8 cellular contexts compared by ENCODE assay signal in genomic region chr5:73446631-73447233, GRCh38. TPM values are rescaled to one million over a fixed set of nuclear protein-coding genes. Genes with fewer than 3 reads are reported as not detected.
DNase-seq lines count a peak whose midpoint lies in the region; ATAC-seq, FAIRE-seq and TF ChIP-seq lines count a peak whose summit lies in the region.

No MANE protein-coding gene starts in this region.

- H3K4me2 ChIP-seq in HepG2 (ENCODE audit: low read depth, low read length), result peak overlapping the region; percentile 51; the same call in 1 of the 2 replicates

- TF ChIP-seq RAD21 in HepG2 (CRISPR knock-in tag; IDR thresholded peaks at IDR 0.05), result no peak

- 34% methylated on average over 27 of the region's 66 CpGs for WGBS in HepG2 (ENCODE audit: low lambda C conversion rate)
- 5% methylated on average over 31 of the region's 66 CpGs for WGBS in right lobe of liver (ENCODE audit: insufficient coverage, low coverage, low lambda C conversion rate, missing lambda C conversion rate)
- WGBS in iPS DF 6.9 (ENCODE audit: insufficient coverage, insufficient read length), result no CpG with 5 or more reads among the region's 66 CpGs
- WGBS in aorta, 2 donors, result 5 to 8% methylated on average over 50 to 66 of the region's 66 CpGs

- DNase-seq in HepG2 (ENCODE audit: low spot score) (no peak), right lobe of liver (no peak), activated B cell treated with CpG ODN at 0.5 μM for 24 hours (no peak), iPS DF 6.9 (ENCODE audit: low read depth, low spot score) (no peak), aorta (peak in 1 of 2 donors; percentile 79), posterior vena cava (ENCODE audit: low spot score) (no peak), MV-4-11 (lab: John Stamatoyannopoulos, UW) (no peak)

- no peak for FAIRE-seq in HepG2 (lab: Jason Lieb, UNC)

- in situ Hi-C loops in HepG2 (cut with HindIII; ENCODE audit: extremely low pct_ligation_motif_present, low pct_unique_long_range_greater_than_20kb), result loop anchor here (10.0 kb wide), 1 partner anchor 232 kb away; no protein-coding TSS in a partner anchor

- TF ChIP-seq EP300 in HepG2 (IDR thresholded peaks at IDR 0.05; ENCODE audit: low read depth in 2 of 2, low read length in 2 of 2) (no peak), HepG2 (CRISPR knock-in tag; IDR thresholded peaks at IDR 0.05; ENCODE audit: borderline replicate concordance) (no peak)

- H3K4me1 ChIP-seq in HepG2 (ENCODE audit: insufficient read depth, low read length) (peaks cover 25% of the 10 kb centered on the region), right lobe of liver (peaks cover 0 to 9% (median 3%) of the 10 kb centered on the region in 4 donors), iPS DF 6.9 (ENCODE audit: control insufficient read depth, insufficient read depth, low read length) (no peaks in the 10 kb centered on the region; the same call in 1 of the 2 replicates), aorta (ENCODE audit: control insufficient read depth in 1 of 2, insufficient read depth in 2 of 2, low read length in 2 of 2) (no peaks in the 10 kb centered on the region)

- peak overlapping the region; percentile 9 to 46 (median 16); a peak in 2 of 6 replicates for H3K4me3 ChIP-seq in HepG2 (replicated peaks in 1 of 3; ENCODE audit: insufficient read depth in 1 of 3, low read depth in 2 of 3, low read length in 3 of 3)
- no peak overlapping the region for H3K4me3 ChIP-seq in right lobe of liver
- peak overlapping the region; percentile 29; the same call in 1 of the 2 replicates for H3K4me3 ChIP-seq in iPS DF 6.9 (ENCODE audit: low read length)
- H3K4me3 ChIP-seq in aorta (ENCODE audit: low read length in 2 of 2), result peak overlapping the region; percentile 42 to 85

- H3K9ac ChIP-seq in HepG2 (ENCODE audit: insufficient read depth, low read depth, low read length), result no peak overlapping the region

- H3K27me3 Mint-ChIP-seq in activated B cell treated with CpG ODN at 0.5 μM for 24 hours, result peaks cover 59% of the 10 kb centered on the region

- H3K4me1 Mint-ChIP-seq in activated B cell treated with CpG ODN at 0.5 μM for 24 hours, result peaks cover 16% of the 10 kb centered on the region

- no peaks in the 10 kb centered on the region for H4K20me1 ChIP-seq in HepG2 (ENCODE audit: insufficient read depth, low read length)

- H3K36me3 ChIP-seq in HepG2 (replicated peaks in 1 of 2; ENCODE audit: control insufficient read depth in 1 of 2, insufficient read depth in 2 of 2, low read length in 2 of 2) (no peaks in the 10 kb centered on the region), right lobe of liver (no peaks in the 10 kb centered on the region), iPS DF 6.9 (ENCODE audit: control insufficient read depth, insufficient read depth, low read length) (no peaks in the 10 kb centered on the region), aorta (ENCODE audit: control insufficient read depth in 1 of 2, insufficient read depth in 2 of 2, low read length in 1 of 2) (no peaks in the 10 kb centered on the region)

- POLR2A ChIA-PET in HepG2 (lab: Yijun Ruan, JAX) (no interaction called here), activated B cell treated with CpG ODN at 0.5 μM for 24 hours (lab: Charles Lee) (no interaction called here)

- no peak overlapping the region for H2AFZ ChIP-seq in HepG2 (ENCODE audit: low read length)

- no peak overlapping the region for H3K27ac ChIP-seq in HepG2 (ENCODE audit: extremely low read length, insufficient read depth, low read length)
- H3K27ac ChIP-seq in right lobe of liver, result no peak overlapping the region
- no peak overlapping the region for H3K27ac ChIP-seq in iPS DF 6.9 (ENCODE audit: low read length)
- H3K27ac ChIP-seq in aorta (ENCODE audit: low read depth in 1 of 2, low read length in 2 of 2), result no peak overlapping the region

- no TSS peak for BruUV-seq in HepG2 (replicated peaks; lab: Mats Ljungman, UMichigan)

- H3K27me3 ChIP-seq in HepG2 (ENCODE audit: control insufficient read depth in 1 of 2, insufficient read depth in 2 of 2, low read length in 2 of 2) (peaks cover 16 to 83% of the 10 kb centered on the region in 2 experiments), right lobe of liver (peaks cover 35 to 68% of the 10 kb centered on the region in 2 donors), iPS DF 6.9 (ENCODE audit: control insufficient read depth, insufficient read depth, low read length) (peaks cover 67% of the 10 kb centered on the region), aorta (ENCODE audit: control insufficient read depth in 1 of 2, insufficient read depth in 2 of 2, low read length in 1 of 2) (no peaks in the 10 kb centered on the region)

- intact Hi-C loops in HepG2 (cut with micrococcal nuclease; ENCODE audit: unreplicated experiment), result no loop called here
- intact Hi-C loops in right lobe of liver (cut with DNase I), result no loop called here
- intact Hi-C loops in activated B cell treated with CpG ODN at 0.5 μM for 24 hours (cut with micrococcal nuclease), result loop anchor here (5.0 to 10.0 kb wide), 4 partner anchors 64 to 632 kb away; partner anchors contain the start of genes FCHO2 and TNPO1
- intact Hi-C loops in aorta (cut with DNase I), result no loop called here
- intact Hi-C loops in posterior vena cava (cut with DNase I), result loop anchor here in 1 of 2 donors (10.0 kb wide), 1 partner anchor 362 kb away; no protein-coding TSS in a partner anchor

- H3K9me3 Mint-ChIP-seq in activated B cell treated with CpG ODN at 0.5 μM for 24 hours, result peaks cover 5% of the 10 kb centered on the region

- H3K4me3 Mint-ChIP-seq in activated B cell treated with CpG ODN at 0.5 μM for 24 hours, result peak overlapping the region; percentile 77

- H3K27ac Mint-ChIP-seq in activated B cell treated with CpG ODN at 0.5 μM for 24 hours, result no peak overlapping the region

- no peak for ATAC-seq in HepG2
- no peak for ATAC-seq in right lobe of liver
- no peak for ATAC-seq in activated B cell treated with CpG ODN at 0.5 μM for 24 hours (ENCODE audit: low read depth)
- no peak for ATAC-seq in aorta (ENCODE audit: low FRiP score)
- no peak for ATAC-seq in HG03108 (IDR thresholded peaks at IDR 0.05; ENCODE audit: unreplicated experiment)

- TF ChIP-seq CTCF in HepG2 (CRISPR knock-in tag; IDR thresholded peaks at IDR 0.05) (no peak), right lobe of liver (IDR thresholded peaks at IDR 0.05) (no peak), activated B cell treated with CpG ODN at 0.5 μM for 24 hours (IDR thresholded peaks at IDR 0.05) (no peak)

- TF ChIP-seq POLR2A in HepG2 (IDR thresholded peaks at IDR 0.05; ENCODE audit: insufficient read depth in 1 of 2, low read depth in 2 of 2, low read length in 2 of 2) (no peak), right lobe of liver (IDR thresholded peaks at IDR 0.05) (no peak)

- no peaks in the 10 kb centered on the region for H3K36me3 Mint-ChIP-seq in activated B cell treated with CpG ODN at 0.5 μM for 24 hours (ENCODE audit: low read depth)

- H3K9me3 ChIP-seq in HepG2 (ENCODE audit: low read length) (no peaks in the 10 kb centered on the region), right lobe of liver (no peaks in the 10 kb centered on the region), iPS DF 6.9 (ENCODE audit: control insufficient read depth, insufficient read depth, low read length) (no peaks in the 10 kb centered on the region), aorta (ENCODE audit: control insufficient read depth, low read length) (no peaks in the 10 kb centered on the region)

- CTCF ChIA-PET in HepG2 (lab: Yijun Ruan, JAX; ENCODE audit: low intra/inter-chr PET ratio, low total read pairs) (no interaction called here), activated B cell treated with CpG ODN at 0.5 μM for 24 hours (lab: Charles Lee) (no interaction called here)

- no peaks in the 10 kb centered on the region for H3K79me2 ChIP-seq in HepG2 (ENCODE audit: insufficient read depth, low read length)

RNA-seq across cellular contexts. Expression of gene FOXD1, which starts 1.8 kb away (rescaled TPM):
- total RNA-seq in HepG2 (2016; rRNA removed; fragmentation: Illumina TruSeq; extraction: Trizol), result 0.04 TPM in 1 of 2 replicates, not detected in the other
- not detected in 2 replicates for total RNA-seq in HepG2 (2016; cell fraction: cytosol; rRNA removed; fragmentation: Illumina TruSeq; extraction: Trizol; ENCODE audit: low read depth)
- total RNA-seq in HepG2 (2016; cell fraction: insoluble cytoplasmic fraction; rRNA removed; fragmentation: Illumina TruSeq; extraction: Trizol), result not detected in 2 replicates
- 0.06 TPM in 1 of 2 replicates, not detected in the other for total RNA-seq in HepG2 (2016; cell fraction: membrane; rRNA removed; fragmentation: Illumina TruSeq; extraction: Trizol)
- not detected in 2 replicates for total RNA-seq in HepG2 (2016; cell fraction: nucleus; rRNA removed; fragmentation: Illumina TruSeq; extraction: Trizol)
- 0.04 and 0.05 TPM in 2 replicates for polyA plus RNA-seq in HepG2 (2011; rRNA removed)
- polyA plus RNA-seq in HepG2 (2011; cell fraction: cytosol; rRNA removed), result 0.05 and 0.07 TPM in 2 replicates
- 0.06 TPM in 1 of 2 replicates, not detected in the other for polyA plus RNA-seq in HepG2 (2011; cell fraction: nucleus; rRNA removed)
- polyA plus RNA-seq in HepG2 (2012), result not detected in 2 replicates
- polyA plus RNA-seq in HepG2 (2016; cell fraction: cytosol; fragmentation: Illumina TruSeq; extraction: Trizol; ENCODE audit: low read depth), result not detected in 2 replicates
- polyA plus RNA-seq in HepG2 (2016; cell fraction: insoluble cytoplasmic fraction; fragmentation: Illumina TruSeq; extraction: Trizol; ENCODE audit: low read depth), result 0.13 TPM in 1 of 2 replicates, not detected in the other
- not detected in 2 replicates for polyA plus RNA-seq in HepG2 (2016; cell fraction: membrane; fragmentation: Illumina TruSeq; extraction: Trizol; ENCODE audit: low read depth)
- not detected in 2 replicates for polyA plus RNA-seq in HepG2 (2016; cell fraction: nucleus; fragmentation: Illumina TruSeq; extraction: Trizol; ENCODE audit: insufficient read depth, low read depth)
- polyA minus RNA-seq in HepG2 (2011; rRNA and poly(A)+ RNA removed; ENCODE audit: low replicate concordance), result 0.06 and 0.14 TPM in 2 replicates
- polyA minus RNA-seq in HepG2 (2011; cell fraction: cytosol; rRNA and poly(A)+ RNA removed), result not detected in 2 replicates
- polyA minus RNA-seq in HepG2 (2011; cell fraction: nucleus; rRNA and poly(A)+ RNA removed), result not detected in 2 replicates
- total RNA-seq in right lobe of liver, result not detected
- total RNA-seq in activated B cell treated with CpG ODN at 0.5 μM for 24 hours, result 0.09 and 0.10 TPM in 2 replicates
- total RNA-seq in aorta, result 10 to 100 TPM in 1 of 2 donors, 1 to 10 TPM in 1; 9.9 to 15.2 TPM
- 1 to 10 TPM in 1 of 2 donors, under 1 TPM in 1; 0.25 to 6.7 TPM for polyA plus RNA-seq in aorta
- total RNA-seq in posterior vena cava, result 10 to 100 TPM; 10.2 to 15.8 TPM

RNA-seq across cellular contexts. Expression of gene BTF3, which starts 51.5 kb away (rescaled TPM):
- 698 and 836 TPM in 2 replicates for total RNA-seq in HepG2 (2016; rRNA removed; fragmentation: Illumina TruSeq; extraction: Trizol)
- total RNA-seq in HepG2 (2016; cell fraction: cytosol; rRNA removed; fragmentation: Illumina TruSeq; extraction: Trizol; ENCODE audit: low read depth), result 507 and 559 TPM in 2 replicates
- total RNA-seq in HepG2 (2016; cell fraction: insoluble cytoplasmic fraction; rRNA removed; fragmentation: Illumina TruSeq; extraction: Trizol), result 679 and 821 TPM in 2 replicates
- 771 and 850 TPM in 2 replicates for total RNA-seq in HepG2 (2016; cell fraction: membrane; rRNA removed; fragmentation: Illumina TruSeq; extraction: Trizol)
- total RNA-seq in HepG2 (2016; cell fraction: nucleus; rRNA removed; fragmentation: Illumina TruSeq; extraction: Trizol), result 289 and 303 TPM in 2 replicates
- 471 and 557 TPM in 2 replicates for polyA plus RNA-seq in HepG2 (2011; rRNA removed)
- 298 and 449 TPM in 2 replicates for polyA plus RNA-seq in HepG2 (2011; cell fraction: cytosol; rRNA removed)
- 96.1 and 122 TPM in 2 replicates for polyA plus RNA-seq in HepG2 (2011; cell fraction: nucleus; rRNA removed)
- 940 and 1,043 TPM in 2 replicates for polyA plus RNA-seq in HepG2 (2012)
- polyA plus RNA-seq in HepG2 (2016; cell fraction: cytosol; fragmentation: Illumina TruSeq; extraction: Trizol; ENCODE audit: low read depth), result 922 and 1,006 TPM in 2 replicates
- polyA plus RNA-seq in HepG2 (2016; cell fraction: insoluble cytoplasmic fraction; fragmentation: Illumina TruSeq; extraction: Trizol; ENCODE audit: low read depth), result 1,304 and 1,359 TPM in 2 replicates
- 1,256 and 1,375 TPM in 2 replicates for polyA plus RNA-seq in HepG2 (2016; cell fraction: membrane; fragmentation: Illumina TruSeq; extraction: Trizol; ENCODE audit: low read depth)
- 596 and 617 TPM in 2 replicates for polyA plus RNA-seq in HepG2 (2016; cell fraction: nucleus; fragmentation: Illumina TruSeq; extraction: Trizol; ENCODE audit: insufficient read depth, low read depth)
- 152 and 382 TPM in 2 replicates for polyA minus RNA-seq in HepG2 (2011; rRNA and poly(A)+ RNA removed; ENCODE audit: low replicate concordance)
- 285 and 287 TPM in 2 replicates for polyA minus RNA-seq in HepG2 (2011; cell fraction: cytosol; rRNA and poly(A)+ RNA removed)
- polyA minus RNA-seq in HepG2 (2011; cell fraction: nucleus; rRNA and poly(A)+ RNA removed), result 113 and 151 TPM in 2 replicates
- 100 to 1,000 TPM; 157 to 250 (median 198) TPM for total RNA-seq in right lobe of liver
- 753 and 798 TPM in 2 replicates for total RNA-seq in activated B cell treated with CpG ODN at 0.5 μM for 24 hours
- 100 to 1,000 TPM; 393 to 484 TPM for total RNA-seq in aorta
- 1,000 to 10,000 TPM in 1 of 2 donors, 100 to 1,000 TPM in 1; 653 to 1,015 TPM for polyA plus RNA-seq in aorta
- total RNA-seq in posterior vena cava, result 100 to 1,000 TPM; 389 to 397 TPM

Comparison
In these comparisons a context has a peak if more than half of its experiments do, and no peak if none do; other contexts are left out.
1. H3K4me3 ChIP-seq: peak in HepG2 (3 of 3), iPS DF 6.9 (single experiment) and aorta (2 of 2); none in right lobe of liver (0 of 3).